ENCODE assay signal across 28 cellular contexts in the genomic region with DNA sequence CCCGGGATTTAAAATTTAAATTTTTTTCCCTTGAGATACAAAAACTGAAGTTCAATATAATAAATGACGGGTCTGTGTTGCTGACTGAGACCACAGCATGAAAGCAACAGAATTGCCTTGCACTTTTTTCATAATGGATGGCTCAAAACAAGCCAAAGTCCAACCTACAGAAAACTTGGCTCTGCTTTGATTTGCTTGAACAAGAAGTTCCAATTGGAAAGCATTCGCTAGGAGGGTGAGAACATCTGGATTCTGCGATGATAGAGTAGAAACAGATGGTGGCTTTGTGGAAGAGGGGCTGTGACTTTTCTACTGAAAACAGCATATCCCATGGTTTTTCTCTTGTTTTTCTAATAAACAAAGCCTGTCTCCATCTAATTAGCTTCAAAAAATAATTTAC. TPM values are rescaled to one million over a fixed set of nuclear protein-coding genes. Genes with fewer than 3 reads are reported as not detected.
DNase-seq lines count a peak whose midpoint lies in the region; ATAC-seq, FAIRE-seq and TF ChIP-seq lines count a peak whose summit lies in the region.
"Had no signal": no experiment of that assay in that cellular context is flagged by ENCODE, and none has a peak within 500 bp of the region (broad histone marks: within the 10 kb centered on the region; RNA-seq: fewer than 3 reads in every experiment).

No MANE protein-coding gene starts in this region.

- H3K27me3 ChIP-seq in hepatocyte (no peaks in the 10 kb centered on the region), PC-9 (ENCODE audit: insufficient read depth, low read depth) (no peaks in the 10 kb centered on the region)

- H3K4me3 ChIP-seq in hepatocyte (no peak overlapping the region), PC-9 (no peak overlapping the region)
- H3K4me3 ChIP-seq: thoracic aorta had no signal

- intact Hi-C loops in Right ventricle myocardium inferior (cut with DNase I) = no loop called here
- intact Hi-C loops in cardiac septum (cut with DNase I) = no loop called here
- intact Hi-C loops in PC-9 (cut with micrococcal nuclease; ENCODE audit: unreplicated experiment) = no loop called here

- POLR2A ChIA-PET in PC-9 (lab: Charles Lee; ENCODE audit: unreplicated experiment) = no interaction called here

- DNase-seq in Right ventricle myocardium inferior (ENCODE audit: missing footprints) (no peak), cardiac septum (ENCODE audit: low spot score) (no peak), hepatocyte (ENCODE audit: low spot score) (peak; percentile 49), mucosa of gallbladder (ENCODE audit: low spot score) (no peak), activated gamma-delta T cell (lab: John Stamatoyannopoulos, UW) (no peak), T-helper 1 cell (no peak), PC-9 (no peak)
- DNase-seq: activated CD4-positive, alpha-beta T cell treated with anti-CD3 and anti-CD28 coated beads for 48 hours; activated CD8-positive, alpha-beta memory T cell treated with anti-CD3 and anti-CD28 coated beads for 24 hours; activated effector memory CD4-positive, alpha-beta T cell treated with anti-CD3 and anti-CD28 coated beads, Interleukin-2, amount 50 U/mL, for 16 hours; activated naive CD8-positive, alpha-beta T cell treated with anti-CD3 and anti-CD28 coated beads, Interleukin-2, amount 10 ng/mL, durations not matched to agents 7 days and 5 days; activated T-cell treated with anti-CD3 and anti-CD28 coated beads, Interleukin-2, amount 50 U/mL, for 1 hour; CD8-positive, alpha-beta T cell; dermis blood vessel endothelial cell; DMS153; HCEC 1CT; head of caudate nucleus; kidney; mesenchymal stem cell; NCI-H1417 treated with DMSO at 0.1 percent for 48 hours; NCI-H2107; stimulated activated naive CD8-positive, alpha-beta T cell treated with anti-CD3 and anti-CD28 coated beads, Interleukin-15, Interleukin-2, amounts not matched to agents 100 U/mL and 50 U/mL, for 24 hours; WERI-Rb-1 had no signal

- no TSS peak for BruUV-seq in PC-9 (replicated peaks; lab: Mats Ljungman, UMichigan)

- H3K4me1 ChIP-seq in hepatocyte (ENCODE audit: insufficient read depth) (no peaks in the 10 kb centered on the region), PC-9 (replicated peaks; ENCODE audit: insufficient read depth) (peaks cover 34% of the 10 kb centered on the region)

- H3K9me2 ChIP-seq in hepatocyte (replicated peaks; ENCODE audit: insufficient read depth) = no peaks in the 10 kb centered on the region
- H3K9me2 ChIP-seq in PC-9 (ENCODE audit: insufficient read depth) = no peaks in the 10 kb centered on the region

- peaks cover 17% of the 10 kb centered on the region; the same call in 1 of the 2 replicates for H3F3A ChIP-seq in PC-9 (ENCODE audit: insufficient read depth, low read depth)

- ATAC-seq in Right ventricle myocardium inferior = peak; percentile 79
- ATAC-seq: CD8-positive, alpha-beta T cell; stimulated activated naive CD8-positive, alpha-beta T cell treated with anti-CD3 and anti-CD28 coated beads, Interleukin-15, Interleukin-2, amounts not matched to agents 100 U/mL and 50 U/mL, for 24 hours had no signal

- no peak for TF ChIP-seq CTCF in hepatocyte (IDR thresholded peaks at IDR 0.05; ENCODE audit: poor library complexity)
- no peak for TF ChIP-seq CTCF in PC-9 (conservative IDR thresholded peaks at IDR 0.05)

- H3K27ac ChIP-seq in hepatocyte (no peak overlapping the region), PC-9 (no peak overlapping the region)
- H3K27ac ChIP-seq: KMS-11, neutrophil, thoracic aorta, WERI-Rb-1 had no signal

- H3K4me2 ChIP-seq in hepatocyte (no peak overlapping the region), PC-9 (no peak overlapping the region)
- H3K4me2 ChIP-seq: KMS-11 had no signal

- no peak overlapping the region for H2AFZ ChIP-seq in hepatocyte
- H2AFZ ChIP-seq in PC-9 = no peak overlapping the region

- H3K79me2 ChIP-seq in hepatocyte (no peaks in the 10 kb centered on the region), PC-9 (ENCODE audit: low read depth) (no peaks in the 10 kb centered on the region)

- CTCF ChIA-PET in PC-9 (lab: Charles Lee) = no interaction called here

- H3K9me3 ChIP-seq in hepatocyte (ENCODE audit: low read depth) (no peaks in the 10 kb centered on the region), PC-9 (ENCODE audit: insufficient read depth, low read depth) (no peaks in the 10 kb centered on the region; the same call in 1 of the 2 replicates)
- H3K9me3 ChIP-seq: neutrophil, thoracic aorta had no signal

- H3K36me3 ChIP-seq in hepatocyte (replicated peaks; ENCODE audit: insufficient read depth, low read depth) (no peaks in the 10 kb centered on the region), PC-9 (ENCODE audit: low read depth) (no peaks in the 10 kb centered on the region)
- H3K36me3 ChIP-seq: neutrophil, thoracic aorta, WERI-Rb-1 had no signal

- WGBS in hepatocyte (ENCODE audit: low lambda C conversion rate, missing lambda C conversion rate) = 53% methylated on average over 4 of the region's 4 CpGs

- FAIRE-seq in endometrium (lab: Jason Lieb, UNC) = peak; percentile 84
- FAIRE-seq: kidney, urothelium cell line had no signal

- H4K20me1 ChIP-seq in hepatocyte (ENCODE audit: insufficient read depth, poor library complexity, severe bottlenecking) = no peaks in the 10 kb centered on the region
- no peaks in the 10 kb centered on the region for H4K20me1 ChIP-seq in PC-9 (ENCODE audit: insufficient read depth)

RNA-seq across cellular contexts. Expression of gene THSD1, which starts 46.4 kb away (rescaled TPM):
- 4.6 TPM for total RNA-seq in Right ventricle myocardium inferior
- total RNA-seq in cardiac septum = 6.8 TPM
- total RNA-seq in hepatocyte = 1.00 and 1.4 TPM in 2 replicates
- 0.34 and 1.4 TPM in 2 replicates for polyA plus RNA-seq in hepatocyte
- 2.9 TPM for total RNA-seq in mucosa of gallbladder
- total RNA-seq in PC-9 (2021) = 0.25 and 0.33 TPM in 2 replicates
